Comparison of ENCODE assay signal across 1 cellular context in genomic region chr9:105295986-105296385, GRCh38.
TF ChIP-seq lines count a peak whose summit lies in the region.

No MANE protein-coding gene starts in this region.

TF ChIP-seq in SK-N-SH, 30 proteins besides CTCF, POLR2A, EP300 and RAD21 (continued from another document):
- TF ChIP-seq FOSL2 (IDR thresholded peaks at IDR 0.05; ENCODE audit: borderline replicate concordance, low read depth), result no peak
- TF ChIP-seq FOXM1 (IDR thresholded peaks at IDR 0.05; ENCODE audit: low read depth), result no peak
- no peak for TF ChIP-seq TEAD4 (IDR thresholded peaks at IDR 0.05; ENCODE audit: borderline replicate concordance, insufficient read depth)
- TF ChIP-seq SMC3 (IDR thresholded peaks at IDR 0.05; ENCODE audit: low read depth, low read length), result no peak
- TF ChIP-seq TAF1 (IDR thresholded peaks at IDR 0.05; ENCODE audit: borderline replicate concordance, low read depth, low read length), result no peak
- TF ChIP-seq USF1 (IDR thresholded peaks at IDR 0.05; ENCODE audit: borderline replicate concordance, low read depth), result no peak
- no peak for TF ChIP-seq RCOR1 (IDR thresholded peaks at IDR 0.05; ENCODE audit: low read length)
- TF ChIP-seq, protein P1, sequence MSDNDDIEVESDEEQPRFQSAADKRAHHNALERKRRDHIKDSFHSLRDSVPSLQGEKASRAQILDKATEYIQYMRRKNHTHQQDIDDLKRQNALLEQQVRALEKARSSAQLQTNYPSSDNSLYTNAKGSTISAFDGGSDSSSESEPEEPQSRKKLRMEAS (IDR thresholded peaks at IDR 0.05; ENCODE audit: low read depth), result no peak
- no peak for TF ChIP-seq GABPA (IDR thresholded peaks at IDR 0.05; ENCODE audit: low read depth)
- no peak for TF ChIP-seq MEF2A (IDR thresholded peaks at IDR 0.05; ENCODE audit: borderline replicate concordance, low read depth)
- no peak for TF ChIP-seq EZH2phosphoT487 (IDR thresholded peaks at IDR 0.05; ENCODE audit: borderline replicate concordance, low read depth)
- no peak for TF ChIP-seq SIN3A (IDR thresholded peaks at IDR 0.05; ENCODE audit: borderline replicate concordance, low read depth, low read length)
- no peak for TF ChIP-seq NRF1 (IDR thresholded peaks at IDR 0.05; ENCODE audit: low read depth, low read length)
- TF ChIP-seq, protein P2, sequence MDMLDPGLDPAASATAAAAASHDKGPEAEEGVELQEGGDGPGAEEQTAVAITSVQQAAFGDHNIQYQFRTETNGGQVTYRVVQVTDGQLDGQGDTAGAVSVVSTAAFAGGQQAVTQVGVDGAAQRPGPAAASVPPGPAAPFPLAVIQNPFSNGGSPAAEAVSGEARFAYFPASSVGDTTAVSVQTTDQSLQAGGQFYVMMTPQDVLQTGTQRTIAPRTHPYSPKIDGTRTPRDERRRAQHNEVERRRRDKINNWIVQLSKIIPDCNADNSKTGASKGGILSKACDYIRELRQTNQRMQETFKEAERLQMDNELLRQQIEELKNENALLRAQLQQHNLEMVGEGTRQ (IDR thresholded peaks at IDR 0.05; ENCODE audit: borderline replicate concordance, low read depth, low read length), result no peak
